ENCODE assay signal across 13 cellular contexts in the genomic region with DNA sequence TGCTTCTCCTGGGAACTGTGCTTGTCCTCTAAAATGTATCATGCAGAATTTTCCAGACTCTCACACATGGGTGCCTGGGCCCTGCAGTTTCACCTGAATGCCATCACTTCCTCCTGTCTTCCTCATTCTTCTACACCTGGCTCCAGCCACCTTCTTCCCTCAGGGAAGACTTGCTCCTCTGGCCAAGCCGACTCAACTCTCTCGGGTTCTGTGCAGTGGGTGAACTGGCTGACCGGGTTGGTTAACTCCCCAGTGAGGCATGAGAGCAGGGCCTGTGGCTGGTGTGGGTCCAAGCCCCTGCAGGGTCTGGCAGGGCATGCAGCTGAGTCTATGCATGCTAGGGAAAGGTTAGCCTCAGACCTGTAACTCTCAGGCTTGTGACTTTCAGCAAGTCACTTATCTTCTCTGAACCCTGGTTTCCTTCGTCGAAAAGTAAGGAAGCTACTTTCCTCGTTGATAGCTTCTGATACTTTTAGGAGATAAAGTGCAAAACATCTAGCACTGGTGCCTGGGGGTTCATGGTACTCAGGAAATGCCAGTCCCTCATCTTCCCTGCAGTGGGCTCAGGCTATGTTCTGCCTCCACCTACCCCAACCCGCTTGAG. TPM values are rescaled to one million over a fixed set of nuclear protein-coding genes. Genes with fewer than 3 reads are reported as not detected.
A peak's percentile ranks its signal among the peaks of the same experiment; 100 is the strongest.
DNase-seq lines count a peak whose midpoint lies in the region; ATAC-seq and TF ChIP-seq lines count a peak whose summit lies in the region.
"Had no signal": no experiment of that assay in that cellular context is flagged by ENCODE, and none has a peak within 500 bp of the region (broad histone marks: within the 10 kb centered on the region; RNA-seq: fewer than 3 reads in every experiment).

No MANE protein-coding gene starts in this region.

- H3K27ac Mint-ChIP-seq in T-helper 2 cell treated with Interferon-gamma antibody and Interleukin-4, amounts not matched to agents 5 μg/mL and 100 μg/mL, for 36 hours = peak overlapping the region; percentile 92

- H3K36me3 Mint-ChIP-seq in activated T-cell treated with anti-CD3 and anti-CD28 coated beads, Interleukin-2, amount 50 U/mL, for 4 hours (ENCODE audit: insufficient read depth) = peaks cover 30% of the 10 kb centered on the region
- H3K36me3 Mint-ChIP-seq in T-helper 2 cell treated with Interferon-gamma antibody and Interleukin-4, amounts not matched to agents 5 μg/mL and 100 μg/mL, for 36 hours (ENCODE audit: low read depth) = peaks cover 58% of the 10 kb centered on the region

- H3K4me3 Mint-ChIP-seq in activated T-cell treated with anti-CD3 and anti-CD28 coated beads, Interleukin-2, amount 50 U/mL, for 4 hours = peak overlapping the region; percentile 58
- peak overlapping the region; percentile 72 for H3K4me3 Mint-ChIP-seq in T-helper 2 cell treated with Interferon-gamma antibody and Interleukin-4, amounts not matched to agents 5 μg/mL and 100 μg/mL, for 36 hours

- no peaks in the 10 kb centered on the region for H3K9me3 ChIP-seq in suprapubic skin
- H3K9me3 ChIP-seq: esophagus muscularis mucosa, tibial nerve had no signal

- peaks cover 91% of the 10 kb centered on the region for H3K4me1 ChIP-seq in suprapubic skin

- no peak for ATAC-seq in activated T-cell treated with anti-CD3 and anti-CD28 coated beads, Interleukin-2, amount 50 U/mL, for 4 hours
- ATAC-seq in esophagus mucosa (peak; percentile 81), HG02981 (IDR thresholded peaks at IDR 0.05; ENCODE audit: unreplicated experiment) (no peak)

- peak overlapping the region; percentile 83 for H3K27ac ChIP-seq in suprapubic skin
- H3K27ac ChIP-seq: tibial nerve had no signal

- H3K27me3 Mint-ChIP-seq in activated T-cell treated with anti-CD3 and anti-CD28 coated beads, Interleukin-2, amount 50 U/mL, for 4 hours (ENCODE audit: low read depth) = no peaks in the 10 kb centered on the region
- no peaks in the 10 kb centered on the region for H3K27me3 Mint-ChIP-seq in T-helper 2 cell treated with Interferon-gamma antibody and Interleukin-4, amounts not matched to agents 5 μg/mL and 100 μg/mL, for 36 hours (ENCODE audit: low read depth)

- no peaks in the 10 kb centered on the region for H3K9me3 Mint-ChIP-seq in activated T-cell treated with anti-CD3 and anti-CD28 coated beads, Interleukin-2, amount 50 U/mL, for 4 hours
- peaks cover 2% of the 10 kb centered on the region for H3K9me3 Mint-ChIP-seq in T-helper 2 cell treated with Interferon-gamma antibody and Interleukin-4, amounts not matched to agents 5 μg/mL and 100 μg/mL, for 36 hours

- TF ChIP-seq CTCF in suprapubic skin (IDR thresholded peaks at IDR 0.05) = no peak

- H3K36me3 ChIP-seq in suprapubic skin = no peaks in the 10 kb centered on the region
- H3K36me3 ChIP-seq: esophagus muscularis mucosa had no signal

- DNase-seq in activated T-cell treated with anti-CD3 and anti-CD28 coated beads, Interleukin-2, amount 50 U/mL, for 4 hours = no peak
- DNase-seq in activated T-cell treated with anti-CD3 and anti-CD28 coated beads, Interleukin-2, amount 50 U/mL, for 1 hour = no peak
- DNase-seq in T-helper 2 cell treated with Interferon-gamma antibody and Interleukin-4, amounts not matched to agents 5 μg/mL and 100 μg/mL, for 36 hours (ENCODE audit: low spot score) = no peak
- DNase-seq in suprapubic skin (ENCODE audit: low spot score in 2 of 2) (no peak), SK-N-DZ (ENCODE audit: low spot score) (no peak), NOMO-1 treated with dmso at 0.1 percent for 144 hours (lab: John Stamatoyannopoulos, UW; ENCODE audit: unreplicated experiment) (no peak)
- DNase-seq: central memory CD4-positive, alpha-beta T cell; Kasumi-1; NCI-H2171 treated with DMSO at 0.1 percent for 48 hours had no signal

- H3K4me3 ChIP-seq in suprapubic skin = no peak overlapping the region
- H3K4me3 ChIP-seq: esophagus muscularis mucosa, tibial nerve had no signal

- TF ChIP-seq EP300 in suprapubic skin (IDR thresholded peaks at IDR 0.05) = no peak

- H3K4me1 Mint-ChIP-seq in activated T-cell treated with anti-CD3 and anti-CD28 coated beads, Interleukin-2, amount 50 U/mL, for 4 hours (ENCODE audit: low read depth) = peaks cover 88% of the 10 kb centered on the region
- H3K4me1 Mint-ChIP-seq in T-helper 2 cell treated with Interferon-gamma antibody and Interleukin-4, amounts not matched to agents 5 μg/mL and 100 μg/mL, for 36 hours (ENCODE audit: low read depth) = peaks cover 66% of the 10 kb centered on the region

- WGBS in suprapubic skin = 47% methylated on average over 6 of the region's 7 CpGs

- TF ChIP-seq POLR2A in suprapubic skin (IDR thresholded peaks at IDR 0.05) = no peak

- H3K27me3 ChIP-seq in suprapubic skin = no peaks in the 10 kb centered on the region
- H3K27me3 ChIP-seq: esophagus muscularis mucosa, tibial nerve had no signal

RNA-seq across cellular contexts. Expression of gene CD82, which starts 11.9 kb away (rescaled TPM):
- 100 to 1,000 TPM; 364 to 594 (median 428) TPM for total RNA-seq in activated T-cell treated with anti-CD3 and anti-CD28 coated beads, Interleukin-2, amount 50 U/mL, for 4 hours
- total RNA-seq in esophagus mucosa = 292 TPM
- total RNA-seq in suprapubic skin = 100 to 1,000 TPM in 3 of 4 donors, 10 to 100 TPM in 1; 77.6 to 155 (median 118) TPM
- polyA plus RNA-seq in SK-N-DZ (2014; cell fraction: cytosol; rRNA removed) = 2.5 TPM in 1 of 2 replicates, not detected in the other
- polyA plus RNA-seq in SK-N-DZ (2014; cell fraction: nucleus; rRNA removed) = not detected in 2 replicates
